In the genomic region with DNA sequence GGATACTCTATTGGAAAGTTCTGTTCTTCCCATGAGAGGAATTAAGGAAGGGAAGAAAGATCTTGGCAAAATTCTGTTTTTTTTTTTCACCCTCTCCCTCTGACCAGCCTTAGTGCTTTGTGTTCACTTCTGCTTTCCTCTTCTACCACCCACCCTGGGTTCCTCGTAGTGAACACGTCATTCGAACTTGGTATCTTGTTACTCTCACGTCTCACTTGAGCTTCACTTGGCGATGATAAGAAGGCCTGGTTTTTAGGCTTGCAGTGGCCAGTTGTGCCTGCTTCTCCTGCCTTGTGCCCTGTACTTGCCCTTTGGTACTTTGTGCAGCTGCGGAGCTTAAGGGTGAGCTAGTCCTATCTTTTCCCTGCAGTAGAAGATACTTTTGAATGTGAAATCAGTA, we compare ENCODE assay signal across 23 cellular contexts.
DNase-seq lines count a peak whose midpoint lies in the region; ATAC-seq, FAIRE-seq and TF ChIP-seq lines count a peak whose summit lies in the region.
"Had no signal": no experiment of that assay in that cellular context is flagged by ENCODE, and none has a peak within 500 bp of the region (broad histone marks: within the 10 kb centered on the region; RNA-seq: fewer than 3 reads in every experiment).

No MANE protein-coding gene starts in this region.

- peaks cover 7% of the 10 kb centered on the region for H3K36me3 Mint-ChIP-seq in effector memory CD8-positive, alpha-beta T cell (ENCODE audit: insufficient read depth)

- no peaks in the 10 kb centered on the region for H3K79me2 ChIP-seq in mammary epithelial cell (ENCODE audit: insufficient read depth, low read length)

- peak overlapping the region in 1 of 2 donors; percentile 9 for H3K27ac Mint-ChIP-seq in effector memory CD8-positive, alpha-beta T cell
- H3K27ac Mint-ChIP-seq: activated CD4-positive, alpha-beta memory T cell treated with anti-CD3 and anti-CD28 coated beads, Interleukin-2, amount 10 ng/mL, durations not matched to agents 7 days and 5 days; activated naive CD8-positive, alpha-beta T cell; T-helper 1 cell treated with Interleukin-12 subunit alpha and Interleukin-12 subunit beta and Interleukin-4 antibody, amounts not matched to agents 30 μg/mL and 1 μg/mL, for 36 hours had no signal

- DNase-seq in KBM-7 (peak; percentile 57), SIG-M5 treated with dmso at 0.1 percent for 504 hours (lab: John Stamatoyannopoulos, UW; ENCODE audit: unreplicated experiment) (peak; percentile 86), left cardiac atrium (no peak), putamen (ENCODE audit: low spot score) (peak; percentile 16), kidney (no peak), mammary epithelial cell (no peak)
- no peak for DNase-seq in effector memory CD8-positive, alpha-beta T cell
- DNase-seq: activated CD4-positive, alpha-beta memory T cell treated with anti-CD3 and anti-CD28 coated beads, Interleukin-2, amount 10 ng/mL, durations not matched to agents 7 days and 5 days; activated T-cell treated with anti-CD3 and anti-CD28 coated beads, Interleukin-2, amount 50 U/mL, for 4 hours; brain microvascular endothelial cell; dorsolateral prefrontal cortex; GDM1; islet precursor cell; KG1; mucosa of descending colon; NCI-H1417 treated with DMSO at 0.1 percent for 48 hours; NCI-H748 treated with DMSO at 0.1 percent for 48 hours; RPMI8226 had no signal

- H3K36me3 ChIP-seq in kidney (ENCODE audit: control insufficient read depth in 1 of 2, insufficient read depth in 2 of 2, low read length in 2 of 2), result no peaks in the 10 kb centered on the region
- no peaks in the 10 kb centered on the region for H3K36me3 ChIP-seq in mammary epithelial cell (ENCODE audit: insufficient read depth, low read length)
- H3K36me3 ChIP-seq: brain microvascular endothelial cell had no signal

- no peak overlapping the region for H2AFZ ChIP-seq in mammary epithelial cell (ENCODE audit: low read depth, low read length)

- dilution Hi-C loops in mammary epithelial cell (cut with HindIII; ENCODE audit: low sequenced_read_pairs), result no loop called here

- TF ChIP-seq CTCF in kidney (IDR thresholded peaks at IDR 0.05; ENCODE audit: borderline replicate concordance, extremely low read depth, insufficient read depth) (no peak), mammary epithelial cell (conservative IDR thresholded peaks at IDR 0.05 in 1 of 2, IDR thresholded peaks at IDR 0.05 in 1 of 2; ENCODE audit: extremely low read depth in 1 of 2, insufficient read depth in 1 of 2, low read depth in 1 of 2, low read length in 2 of 2) (no peak)

- CTCF ChIA-PET in mammary epithelial cell (lab: Charles Lee; ENCODE audit: low non-redundant PET), result no interaction called here

- 95% methylated on average over 6 of the region's 6 CpGs for WGBS in mammary epithelial cell (ENCODE audit: low coverage, missing lambda C conversion rate)

- no peaks in the 10 kb centered on the region for H4K20me1 ChIP-seq in mammary epithelial cell (ENCODE audit: insufficient read depth, low read length)

- no peaks in the 10 kb centered on the region for H3K27me3 Mint-ChIP-seq in effector memory CD8-positive, alpha-beta T cell
- H3K27me3 Mint-ChIP-seq: activated CD4-positive, alpha-beta memory T cell treated with anti-CD3 and anti-CD28 coated beads, Interleukin-2, amount 10 ng/mL, durations not matched to agents 7 days and 5 days; activated naive CD8-positive, alpha-beta T cell had no signal

- H3K9me3 Mint-ChIP-seq in effector memory CD8-positive, alpha-beta T cell, result no peaks in the 10 kb centered on the region
- H3K9me3 Mint-ChIP-seq: activated CD4-positive, alpha-beta memory T cell treated with anti-CD3 and anti-CD28 coated beads, Interleukin-2, amount 10 ng/mL, durations not matched to agents 7 days and 5 days; activated T-cell treated with anti-CD3 and anti-CD28 coated beads, Interleukin-2, amount 50 U/mL, for 4 hours; T-helper 1 cell treated with Interleukin-12 subunit alpha and Interleukin-12 subunit beta and Interleukin-4 antibody, amounts not matched to agents 30 μg/mL and 1 μg/mL, for 36 hours had no signal

- no peak overlapping the region for H3K4me2 ChIP-seq in mammary epithelial cell (ENCODE audit: insufficient read depth, low read depth, low read length)

- no peak overlapping the region for H3K27ac ChIP-seq in kidney (ENCODE audit: low read depth in 2 of 2, low read length in 2 of 2)
- H3K27ac ChIP-seq in mammary epithelial cell (ENCODE audit: insufficient read depth, low read depth, low read length), result no peak overlapping the region
- H3K27ac ChIP-seq: brain microvascular endothelial cell had no signal

- no peak for FAIRE-seq in kidney (lab: Jason Lieb, UNC)
- FAIRE-seq: GM12892 had no signal

- H3K4me3 ChIP-seq in kidney (ENCODE audit: low read length in 2 of 2) (no peak overlapping the region), mammary epithelial cell (replicated peaks in 1 of 3; ENCODE audit: insufficient read depth in 1 of 3, low read depth in 2 of 3, low read length in 3 of 3) (no peak overlapping the region)
- H3K4me3 ChIP-seq: dorsolateral prefrontal cortex, mucosa of descending colon, skin epidermis had no signal

- no peak overlapping the region for H3K9ac ChIP-seq in kidney (ENCODE audit: low read length in 2 of 2)
- no peak overlapping the region for H3K9ac ChIP-seq in mammary epithelial cell (ENCODE audit: insufficient read depth, low read length)

- H3K4me1 Mint-ChIP-seq in effector memory CD8-positive, alpha-beta T cell (ENCODE audit: low read depth in 2 of 2), result peaks cover 43 to 55% of the 10 kb centered on the region in 2 donors

- peaks cover 0 to 2% of the 10 kb centered on the region in 2 donors for H3K4me1 ChIP-seq in kidney (ENCODE audit: control insufficient read depth in 1 of 2, insufficient read depth in 1 of 2, low read depth in 1 of 2, low read length in 2 of 2)
- H3K4me1 ChIP-seq in mammary epithelial cell (ENCODE audit: insufficient read depth, low read length), result no peaks in the 10 kb centered on the region

- in situ Hi-C loops in KBM-7 (cut with MboI; ENCODE audit: low pct_unique_long_range_greater_than_20kb, low sequenced_read_pairs) (no loop called here), mammary epithelial cell (cut with MboI; ENCODE audit: low sequenced_read_pairs in 2 of 2) (no loop called here)

- H3K4me3 Mint-ChIP-seq in effector memory CD8-positive, alpha-beta T cell, result no peak overlapping the region
- H3K4me3 Mint-ChIP-seq: activated CD4-positive, alpha-beta memory T cell treated with anti-CD3 and anti-CD28 coated beads, Interleukin-2, amount 10 ng/mL, durations not matched to agents 7 days and 5 days; activated naive CD8-positive, alpha-beta T cell; activated T-cell treated with anti-CD3 and anti-CD28 coated beads, Interleukin-2, amount 50 U/mL, for 4 hours; T-helper 1 cell treated with Interleukin-12 subunit alpha and Interleukin-12 subunit beta and Interleukin-4 antibody, amounts not matched to agents 30 μg/mL and 1 μg/mL, for 36 hours had no signal

- H3K27me3 ChIP-seq in mammary epithelial cell (ENCODE audit: insufficient read depth, low read length), result no peaks in the 10 kb centered on the region
- H3K27me3 ChIP-seq: brain microvascular endothelial cell, dorsolateral prefrontal cortex had no signal

- ATAC-seq in left cardiac atrium (peak; percentile 14 to 63), GM19463 (IDR thresholded peaks at IDR 0.05; ENCODE audit: unreplicated experiment) (no peak)
- no peak for ATAC-seq in effector memory CD8-positive, alpha-beta T cell (replicated peaks)
- ATAC-seq: activated T-cell treated with anti-CD3 and anti-CD28 coated beads, Interleukin-2, amount 50 U/mL, for 4 hours; mucosa of descending colon had no signal

- H3K9me3 ChIP-seq in kidney (ENCODE audit: control insufficient read depth in 1 of 2, low read length in 2 of 2), result no peaks in the 10 kb centered on the region
- H3K9me3 ChIP-seq in mammary epithelial cell (replicated peaks; ENCODE audit: insufficient read depth, low read length), result no peaks in the 10 kb centered on the region
- H3K9me3 ChIP-seq: mucosa of descending colon had no signal

- intact Hi-C loops in left cardiac atrium (cut with DNase I), result no loop called here
- intact Hi-C loops in kidney (cut with DNase I), result no loop called here
- intact Hi-C loops in mammary epithelial cell (cut with micrococcal nuclease), result no loop called here

- no TSS peak for BruUV-seq in mammary epithelial cell (replicated peaks; lab: Mats Ljungman, UMichigan)

Comparison
In these comparisons a context has a peak if more than half of its experiments do, and no peak if none do; other contexts are left out.
1. DNase-seq: peak in KBM-7 (single experiment), SIG-M5 treated with dmso at 0.1 percent for 504 hours (single experiment) and putamen (single experiment); none in left cardiac atrium (single experiment), kidney (single experiment), effector memory CD8-positive, alpha-beta T cell (0 of 3) and mammary epithelial cell (single experiment).
2. ATAC-seq: peak in left cardiac atrium (2 of 2); none in GM19463 (single experiment) and effector memory CD8-positive, alpha-beta T cell (single experiment).